ENCODE assay signal across 1 cellular context in the genomic region with DNA sequence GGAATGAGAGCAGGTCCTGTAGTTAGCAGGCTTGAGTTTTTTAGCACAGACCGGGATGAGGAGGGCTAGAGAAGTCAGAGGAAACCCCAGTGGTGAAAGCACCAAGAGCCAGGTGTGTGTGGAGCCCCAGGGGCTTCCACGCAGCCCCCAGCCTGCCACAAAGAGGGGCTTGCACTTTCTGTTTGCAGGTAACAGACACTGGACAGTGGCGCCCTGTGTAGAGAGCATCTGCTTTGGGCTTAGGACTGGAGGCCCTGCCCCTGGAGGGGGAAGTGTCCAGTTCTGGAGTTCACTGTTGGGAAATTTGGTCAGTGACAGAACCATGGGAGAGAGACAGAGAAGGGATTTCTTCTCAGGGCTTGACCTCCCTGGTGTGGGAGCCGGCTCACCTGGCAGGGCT.
TF ChIP-seq lines count a peak whose summit lies in the region.

No MANE protein-coding gene starts in this region.

TF ChIP-seq in HepG2, 621 proteins besides CTCF, POLR2A, EP300 and RAD21:
- TF ChIP-seq ZNF3 (CRISPR knock-in tag; IDR thresholded peaks at IDR 0.05) (no peak), MTA1 (CRISPR knock-in tag; IDR thresholded peaks at IDR 0.05; ENCODE audit: borderline replicate concordance) (0 out of 2 replicates have a peak, but pooled peaks have one; percentile 27), ZSCAN21 (CRISPR knock-in tag; IDR thresholded peaks at IDR 0.05; ENCODE audit: borderline replicate concordance) (no peak), RBM22 (optimal IDR thresholded peaks at IDR 0.05; ENCODE audit: low read length) (peak; percentile 78), AGO2 (optimal IDR thresholded peaks at IDR 0.05; ENCODE audit: low read depth, low read length) (peak; percentile 34), CREB1 (IDR thresholded peaks at IDR 0.05) (no peak), CREB1 (CRISPR knock-in tag; IDR thresholded peaks at IDR 0.05) (no peak), POLR2G (IDR thresholded peaks at IDR 0.05; ENCODE audit: low read depth, low read length) (peak; percentile 51)
TF ChIP-seq in HepG2: peak in this region for 4.
